ENCODE assay signal across 33 cellular contexts in genomic region chr13:99143904-99144303, GRCh38.
"Had no signal": no experiment of that assay in that cellular context is flagged by ENCODE, and none has a peak within 500 bp of the region (broad histone marks: within the 10 kb centered on the region; RNA-seq: fewer than 3 reads in every experiment).

No MANE protein-coding gene starts in this region.

- ATAC-seq: activated CD8-positive, alpha-beta T cell treated with anti-CD3 and anti-CD28 coated beads for 36 hours; activated naive CD4-positive, alpha-beta T cell treated with anti-CD3 and anti-CD28 coated beads, Interleukin-2, amount 50 U/mL, for 72 hours; activated T-cell treated with anti-CD3 and anti-CD28 coated beads, Interleukin-2, amount 50 U/mL, for 4 hours; activated T-cell treated with anti-CD3 and anti-CD28 coated beads, Interleukin-2, amount 50 U/mL, for 72 hours; activated T-helper 17 cell treated with anti-CD3 and anti-CD28 coated beads, Interleukin-2, amount 50 U/mL, for 72 hours; body of pancreas had no signal

- H3K9me3 ChIP-seq: adrenal gland, body of pancreas, breast epithelium had no signal

- DNase-seq: activated B cell treated with CpG ODN at 0.5 μM for 24 hours; activated CD4-positive, alpha-beta memory T cell treated with anti-CD3 and anti-CD28 coated beads for 36 hours; activated CD4-positive, alpha-beta T cell treated with anti-CD3 and anti-CD28 coated beads for 4 hours; activated CD4-positive, alpha-beta T cell treated with anti-CD3 and anti-CD28 coated beads, Interleukin-2, amount 10 ng/mL, durations not matched to agents 24 days and 14 days; activated CD4-positive, alpha-beta T cell treated with anti-CD3 and anti-CD28 coated beads, Interleukin-2, amount 50 U/mL, for 1 hour; activated CD4-positive, alpha-beta T cell treated with anti-CD3 and anti-CD28 coated beads, Interleukin-2, amount 50 U/mL, for 4 hours; activated CD4-positive, CD25-positive, alpha-beta regulatory T cell treated with anti-CD3 and anti-CD28 coated beads, Interleukin-2, amount 50 U/mL, for 72 hours; activated CD8-positive, alpha-beta memory T cell treated with anti-CD3 and anti-CD28 coated beads, Interleukin-2, amount 50 U/mL, for 4 hours; activated CD8-positive, alpha-beta T cell treated with anti-CD3 and anti-CD28 coated beads for 36 hours; activated effector memory CD4-positive, alpha-beta T cell treated with anti-CD3 and anti-CD28 coated beads, Interleukin-2, amount 50 U/mL, for 16 hours; activated gamma-delta T cell treated with Interleukin-2 at 50 U/mL for 16 hours; activated naive CD4-positive, alpha-beta T cell; activated naive CD4-positive, alpha-beta T cell treated with anti-CD3 and anti-CD28 coated beads for 36 hours; activated naive CD4-positive, alpha-beta T cell treated with anti-CD3 and anti-CD28 coated beads, Interleukin-2, amount 50 U/mL, for 16 hours; activated naive CD8-positive, alpha-beta T cell treated with anti-CD3 and anti-CD28 coated beads for 36 hours; activated T-cell treated with anti-CD3 and anti-CD28 coated beads for 4 hours; activated T-cell treated with anti-CD3 and anti-CD28 coated beads, Interleukin-2, amount 50 U/mL, for 1 hour; activated T-cell treated with anti-CD3 and anti-CD28 coated beads, Interleukin-2, amount 50 U/mL, for 4 hours; activated T-cell treated with anti-CD3 and anti-CD28 coated beads, Interleukin-2, amount 50 U/mL, for 72 hours; amniotic stem cell; aorta; body of pancreas; brain microvascular endothelial cell; central memory CD4-positive, alpha-beta T cell; T-helper 2 cell; T-helper 9 cell had no signal

- H3K4me1 ChIP-seq: adrenal gland, body of pancreas, breast epithelium had no signal

- H3K27ac ChIP-seq: adrenal gland, body of pancreas, brain microvascular endothelial cell, breast epithelium, VCaP had no signal

- H3K36me3 ChIP-seq: adrenal gland, brain microvascular endothelial cell, breast epithelium had no signal

- H3K27me3 ChIP-seq: adrenal gland, body of pancreas, brain microvascular endothelial cell, breast epithelium had no signal

- H3K4me3 ChIP-seq: adrenal gland, body of pancreas, breast epithelium had no signal

- FAIRE-seq: astrocyte, TTC549 had no signal
